Comparison of ENCODE assay signal across 8 cellular contexts in the genomic region with DNA sequence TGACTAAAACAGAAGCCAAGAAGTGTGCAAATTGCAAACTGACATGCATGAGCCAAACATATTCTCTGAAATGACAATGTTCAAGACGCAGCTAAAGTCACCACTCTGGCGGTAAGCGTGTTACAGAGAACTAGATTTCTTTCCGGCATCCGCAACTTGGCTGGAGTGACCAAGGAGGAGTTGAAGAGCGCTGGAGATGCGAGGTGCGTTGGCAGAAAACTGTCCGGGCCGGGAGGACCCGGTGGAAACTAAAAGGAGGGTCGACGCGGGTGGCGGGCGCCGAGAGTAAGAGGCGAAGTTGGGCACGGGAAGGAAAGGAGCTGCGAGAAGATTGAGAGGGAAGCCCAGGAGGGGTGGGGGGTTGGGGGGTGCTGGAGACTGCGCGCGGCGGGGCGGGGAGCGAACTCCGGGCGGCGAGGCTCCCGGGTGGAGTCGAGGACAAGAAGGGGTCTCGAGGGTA. TPM values are rescaled to one million over a fixed set of nuclear protein-coding genes. Genes with fewer than 3 reads are reported as not detected.
DNase-seq lines count a peak whose midpoint lies in the region; ATAC-seq and TF ChIP-seq lines count a peak whose summit lies in the region.

No MANE protein-coding gene starts in this region.

- H3K27ac Mint-ChIP-seq in stimulated activated effector memory CD8-positive, alpha-beta T cell treated with anti-CD3 and anti-CD28 coated beads, Interleukin-12 subunit alpha, Interleukin-12 subunit beta, amount 100 ng/mL, for 72 hours, result peak overlapping the region; percentile 100

- TF ChIP-seq CTCF in HEK293 (tag by site-specific recombination; IDR thresholded peaks at IDR 0.05) (no peak), Peyer's patch (IDR thresholded peaks at IDR 0.05) (no peak), astrocyte of the cerebellum (IDR thresholded peaks at IDR 0.05; ENCODE audit: low read depth, low read length, missing control alignments) (no peak)

- ATAC-seq in stimulated activated effector memory CD8-positive, alpha-beta T cell treated with anti-CD3 and anti-CD28 coated beads, Interleukin-12 subunit alpha, Interleukin-12 subunit beta, amount 100 ng/mL, for 72 hours, result peak; percentile 68

- no peaks in the 10 kb centered on the region for H3K9me3 Mint-ChIP-seq in stimulated activated effector memory CD8-positive, alpha-beta T cell treated with anti-CD3 and anti-CD28 coated beads, Interleukin-12 subunit alpha, Interleukin-12 subunit beta, amount 100 ng/mL, for 72 hours

- no peaks in the 10 kb centered on the region for H3K9me3 ChIP-seq in HEK293 (ENCODE audit: control insufficient read depth, insufficient read depth, low read depth, low read length)
- no peaks in the 10 kb centered on the region for H3K9me3 ChIP-seq in Peyer's patch

- POLR2A ChIA-PET in HEK293 (lab: Yijun Ruan, JAX), result no interaction called here

- no peaks in the 10 kb centered on the region for H3K4me1 ChIP-seq in HEK293 (ENCODE audit: control insufficient read depth, insufficient read depth, low read length)
- peaks cover 8 to 48% (median 16%) of the 10 kb centered on the region in 4 donors for H3K4me1 ChIP-seq in Peyer's patch

- peak overlapping the region; percentile 100 for H3K4me3 Mint-ChIP-seq in stimulated activated effector memory CD8-positive, alpha-beta T cell treated with anti-CD3 and anti-CD28 coated beads, Interleukin-12 subunit alpha, Interleukin-12 subunit beta, amount 100 ng/mL, for 72 hours

- DNase-seq in GM03348 (ENCODE audit: low spot score) (peak; percentile 48), Peyer's patch (peak; percentile 50 to 69 (median 68)), astrocyte of the cerebellum (ENCODE audit: low read depth) (no peak), islet precursor cell (peak; percentile 65), GF-D8 (lab: John Stamatoyannopoulos, UW) (no peak), NCI-H446 treated with DMSO at 0.1 percent for 48 hours (lab: John Stamatoyannopoulos, UW) (no peak)
- DNase-seq in stimulated activated effector memory CD8-positive, alpha-beta T cell treated with anti-CD3 and anti-CD28 coated beads, Interleukin-12 subunit alpha, Interleukin-12 subunit beta, amount 100 ng/mL, for 72 hours (ENCODE audit: low spot score in 2 of 2), result peak; percentile 21 to 78

- peaks cover 17% of the 10 kb centered on the region for H3K36me3 Mint-ChIP-seq in stimulated activated effector memory CD8-positive, alpha-beta T cell treated with anti-CD3 and anti-CD28 coated beads, Interleukin-12 subunit alpha, Interleukin-12 subunit beta, amount 100 ng/mL, for 72 hours

- H3K27me3 ChIP-seq in Peyer's patch, result no peaks in the 10 kb centered on the region

- H3K27ac ChIP-seq in HEK293 (ENCODE audit: extremely low read depth, low read depth, low read length), result no peak overlapping the region
- peak overlapping the region; percentile 85 to 97 (median 95) for H3K27ac ChIP-seq in Peyer's patch

- H3K36me3 ChIP-seq in HEK293 (ENCODE audit: control insufficient read depth in 2 of 2, insufficient read depth in 1 of 2, low read length in 2 of 2) (no peaks in the 10 kb centered on the region), Peyer's patch (no peaks in the 10 kb centered on the region)

- H3K4me1 Mint-ChIP-seq in stimulated activated effector memory CD8-positive, alpha-beta T cell treated with anti-CD3 and anti-CD28 coated beads, Interleukin-12 subunit alpha, Interleukin-12 subunit beta, amount 100 ng/mL, for 72 hours, result peaks cover 53% of the 10 kb centered on the region

- CTCF ChIA-PET in HEK293 (lab: Yijun Ruan, JAX), result no interaction called here

- H3K4me3 ChIP-seq in HEK293 (ENCODE audit: low read depth, low read length), result peak overlapping the region; percentile 58
- peak overlapping the region; percentile 84 to 95 (median 90) for H3K4me3 ChIP-seq in Peyer's patch
- peak overlapping the region; percentile 51 for H3K4me3 ChIP-seq in astrocyte of the cerebellum (ENCODE audit: low read depth, low read length)

- in situ Hi-C loops in astrocyte of the cerebellum (cut with HindIII; ENCODE audit: low sequenced_read_pairs), result loop anchor here (5.0 kb wide), 1 partner anchor 60 kb away; no protein-coding TSS in a partner anchor

- TF ChIP-seq POLR2A in Peyer's patch (IDR thresholded peaks at IDR 0.05), result no peak

TF ChIP-seq in HEK293, 187 proteins besides CTCF, POLR2A, EP300 and RAD21:
- TF ChIP-seq ZNF335 (tag by site-specific recombination; conservative IDR thresholded peaks at IDR 0.05) (peak; percentile 37), ZFP41 (tag by site-specific recombination; IDR thresholded peaks at IDR 0.05; ENCODE audit: borderline replicate concordance) (no peak), PRDM1 (tag by site-specific recombination; IDR thresholded peaks at IDR 0.05) (no peak; the same call in 1 of the 2 replicates), ZNF248 (tag by site-specific recombination; IDR thresholded peaks at IDR 0.05) (no peak), GLIS2 (tag by site-specific recombination; IDR thresholded peaks at IDR 0.05) (0 out of 2 replicates have a peak, but pooled peaks have one; percentile 22), SP2 (tag by site-specific recombination; IDR thresholded peaks at IDR 0.05) (no peak), ZNF423 (tag by site-specific recombination; IDR thresholded peaks at IDR 0.05) (no peak), ZFP37 (tag by site-specific recombination; IDR thresholded peaks at IDR 0.05) (no peak)
- TF ChIP-seq, protein P1, sequence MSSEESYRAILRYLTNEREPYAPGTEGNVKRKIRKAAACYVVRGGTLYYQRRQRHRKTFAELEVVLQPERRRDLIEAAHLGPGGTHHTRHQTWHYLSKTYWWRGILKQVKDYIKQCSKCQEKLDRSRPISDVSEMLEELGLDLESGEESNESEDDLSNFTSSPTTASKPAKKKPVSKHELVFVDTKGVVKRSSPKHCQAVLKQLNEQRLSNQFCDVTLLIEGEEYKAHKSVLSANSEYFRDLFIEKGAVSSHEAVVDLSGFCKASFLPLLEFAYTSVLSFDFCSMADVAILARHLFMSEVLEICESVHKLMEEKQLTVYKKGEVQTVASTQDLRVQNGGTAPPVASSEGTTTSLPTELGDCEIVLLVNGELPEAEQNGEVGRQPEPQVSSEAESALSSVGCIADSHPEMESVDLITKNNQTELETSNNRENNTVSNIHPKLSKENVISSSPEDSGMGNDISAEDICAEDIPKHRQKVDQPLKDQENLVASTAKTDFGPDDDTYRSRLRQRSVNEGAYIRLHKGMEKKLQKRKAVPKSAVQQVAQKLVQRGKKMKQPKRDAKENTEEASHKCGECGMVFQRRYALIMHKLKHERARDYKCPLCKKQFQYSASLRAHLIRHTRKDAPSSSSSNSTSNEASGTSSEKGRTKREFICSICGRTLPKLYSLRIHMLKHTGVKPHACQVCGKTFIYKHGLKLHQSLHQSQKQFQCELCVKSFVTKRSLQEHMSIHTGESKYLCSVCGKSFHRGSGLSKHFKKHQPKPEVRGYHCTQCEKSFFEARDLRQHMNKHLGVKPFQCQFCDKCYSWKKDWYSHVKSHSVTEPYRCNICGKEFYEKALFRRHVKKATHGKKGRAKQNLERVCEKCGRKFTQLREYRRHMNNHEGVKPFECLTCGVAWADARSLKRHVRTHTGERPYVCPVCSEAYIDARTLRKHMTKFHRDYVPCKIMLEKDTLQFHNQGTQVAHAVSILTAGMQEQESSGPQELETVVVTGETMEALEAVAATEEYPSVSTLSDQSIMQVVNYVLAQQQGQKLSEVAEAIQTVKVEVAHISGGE (tag by site-specific recombination; conservative IDR thresholded peaks at IDR 0.05; ENCODE audit: low read depth), result peak; percentile 60; the same call in 1 of the 2 replicates
- TF ChIP-seq, protein P2, sequence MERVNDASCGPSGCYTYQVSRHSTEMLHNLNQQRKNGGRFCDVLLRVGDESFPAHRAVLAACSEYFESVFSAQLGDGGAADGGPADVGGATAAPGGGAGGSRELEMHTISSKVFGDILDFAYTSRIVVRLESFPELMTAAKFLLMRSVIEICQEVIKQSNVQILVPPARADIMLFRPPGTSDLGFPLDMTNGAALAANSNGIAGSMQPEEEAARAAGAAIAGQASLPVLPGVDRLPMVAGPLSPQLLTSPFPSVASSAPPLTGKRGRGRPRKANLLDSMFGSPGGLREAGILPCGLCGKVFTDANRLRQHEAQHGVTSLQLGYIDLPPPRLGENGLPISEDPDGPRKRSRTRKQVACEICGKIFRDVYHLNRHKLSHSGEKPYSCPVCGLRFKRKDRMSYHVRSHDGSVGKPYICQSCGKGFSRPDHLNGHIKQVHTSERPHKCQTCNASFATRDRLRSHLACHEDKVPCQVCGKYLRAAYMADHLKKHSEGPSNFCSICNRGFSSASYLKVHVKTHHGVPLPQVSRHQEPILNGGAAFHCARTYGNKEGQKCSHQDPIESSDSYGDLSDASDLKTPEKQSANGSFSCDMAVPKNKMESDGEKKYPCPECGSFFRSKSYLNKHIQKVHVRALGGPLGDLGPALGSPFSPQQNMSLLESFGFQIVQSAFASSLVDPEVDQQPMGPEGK (tag by site-specific recombination; IDR thresholded peaks at IDR 0.05), result peak; percentile 13; the same call in 1 of the 2 replicates

RNA-seq across cellular contexts. Expression of a gene that starts 0.8 kb away (rescaled TPM):
- 100 to 1,000 TPM in 3 of 4 donors, 10 to 100 TPM in 1; 91.4 to 194 (median 134) TPM for total RNA-seq in Peyer's patch

RNA-seq across cellular contexts. Expression of a gene that starts 52.0 kb away (rescaled TPM):
- total RNA-seq in Peyer's patch, result 10 to 100 TPM; 11.6 to 55.7 (median 31.3) TPM

Comparison
In these comparisons a context has a peak if more than half of its experiments do, and no peak if none do; other contexts are left out.
1. DNase-seq: peak in GM03348 (single experiment), Peyer's patch (3 of 3), islet precursor cell (single experiment) and stimulated activated effector memory CD8-positive, alpha-beta T cell treated with anti-CD3 and anti-CD28 coated beads, Interleukin-12 subunit alpha, Interleukin-12 subunit beta, amount 100 ng/mL, for 72 hours (2 of 2); none in astrocyte of the cerebellum (single experiment), GF-D8 (single experiment) and NCI-H446 treated with DMSO at 0.1 percent for 48 hours (single experiment).
2. Peak in every context shown above with its lines, with median percentiles within 50 percentile points of each other: H3K4me3 ChIP-seq.